1 cellular context compared by ENCODE assay signal in the genomic region with DNA sequence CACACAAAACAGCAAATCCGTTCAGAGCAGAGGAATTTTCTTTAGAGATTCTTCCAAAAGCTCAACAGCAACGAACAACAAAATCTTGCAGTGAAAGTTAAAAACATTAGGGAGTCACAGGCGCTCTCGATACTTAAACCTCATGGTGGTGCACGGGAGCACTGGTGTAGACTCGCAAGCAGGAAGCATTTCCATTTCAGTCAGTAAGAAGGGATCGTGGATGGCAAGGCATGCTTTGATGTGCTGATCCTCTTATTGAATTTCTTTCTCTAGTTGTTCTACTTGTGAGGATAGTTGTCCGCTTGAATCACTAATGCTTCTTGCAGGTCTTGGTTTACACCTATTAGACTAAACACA.
TF ChIP-seq lines count a peak whose summit lies in the region.

No MANE protein-coding gene starts in this region.

TF ChIP-seq in K562, 482 proteins besides CTCF, POLR2A, EP300 and RAD21 (continued from another document):
- TF ChIP-seq, protein P1, sequence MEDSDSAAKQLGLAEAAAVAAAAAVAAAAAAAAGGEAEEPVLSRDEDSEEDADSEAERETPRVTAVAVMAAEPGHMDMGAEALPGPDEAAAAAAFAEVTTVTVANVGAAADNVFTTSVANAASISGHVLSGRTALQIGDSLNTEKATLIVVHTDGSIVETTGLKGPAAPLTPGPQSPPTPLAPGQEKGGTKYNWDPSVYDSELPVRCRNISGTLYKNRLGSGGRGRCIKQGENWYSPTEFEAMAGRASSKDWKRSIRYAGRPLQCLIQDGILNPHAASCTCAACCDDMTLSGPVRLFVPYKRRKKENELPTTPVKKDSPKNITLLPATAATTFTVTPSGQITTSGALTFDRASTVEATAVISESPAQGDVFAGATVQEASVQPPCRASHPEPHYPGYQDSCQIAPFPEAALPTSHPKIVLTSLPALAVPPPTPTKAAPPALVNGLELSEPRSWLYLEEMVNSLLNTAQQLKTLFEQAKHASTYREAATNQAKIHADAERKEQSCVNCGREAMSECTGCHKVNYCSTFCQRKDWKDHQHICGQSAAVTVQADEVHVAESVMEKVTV (CRISPR knock-in tag; IDR thresholded peaks at IDR 0.05) = no peak
